In genomic region chr20:49904440-49905214, GRCh38 we compare ENCODE assay signal across 17 cellular contexts. TPM values are rescaled to one million over a fixed set of nuclear protein-coding genes. Genes with fewer than 3 reads are reported as not detected.
DNase-seq lines count a peak whose midpoint lies in the region; ATAC-seq, FAIRE-seq and TF ChIP-seq lines count a peak whose summit lies in the region.
"Had no signal": no experiment of that assay in that cellular context is flagged by ENCODE, and none has a peak within 500 bp of the region (broad histone marks: within the 10 kb centered on the region; RNA-seq: fewer than 3 reads in every experiment).

No MANE protein-coding gene starts in this region.

- H3K9ac ChIP-seq in GM12878 (ENCODE audit: control insufficient read depth, insufficient read depth, low read length), result no peak overlapping the region
- H3K9ac ChIP-seq: GM23248 had no signal

- intact Hi-C loops in GM12878 (cut with micrococcal nuclease; ENCODE audit: unreplicated experiment), result no loop called here
- intact Hi-C loops in spleen (cut with DNase I; ENCODE audit: low total_unique reads), result no loop called here

- DNase-seq in RWPE2 (ENCODE audit: low spot score), result peak; percentile 75
- no peak for DNase-seq in GM12878 (ENCODE audit: low read depth, low spot score)
- peak; percentile 55 for DNase-seq in mesenteric fat pad (ENCODE audit: low spot score)
- DNase-seq in spleen, result no peak
- no peak for DNase-seq in ureter (ENCODE audit: low spot score)
- no peak for DNase-seq in stimulated activated CD8-positive, alpha-beta memory T cell treated with anti-CD3 and anti-CD28 coated beads, Interleukin-4, amount 100 ng/mL, for 48 hours
- DNase-seq: BE2C; CD4-positive, alpha-beta memory T cell; DMS79; GM23248 had no signal

- no peak for TF ChIP-seq RAD21 in GM12878 (IDR thresholded peaks at IDR 0.05; ENCODE audit: insufficient read depth, low read depth, low read length)

- SMC1A ChIA-PET in GM12878 (lab: Charles Lee; ENCODE audit: uncharacterized antibody, unreplicated experiment), result interaction anchor here (0.6 to 1.6 kb wide), 3 partner anchors 23 to 145 kb away, joined by 3 read pairs; no protein-coding TSS in a partner anchor

- FAIRE-seq in GM12878 (lab: Jason Lieb, UNC), result no peak
- FAIRE-seq: A549, GM12892, H54 had no signal

- no peaks in the 10 kb centered on the region; the same call in 1 of the 2 replicates for H4K20me1 ChIP-seq in GM12878 (ENCODE audit: control insufficient read depth, insufficient read depth)

- TF ChIP-seq POLR2A in GM12878 (IDR thresholded peaks at IDR 0.05; ENCODE audit: low read depth, low read length) (0 out of 2 replicates have a peak, but pooled peaks have one; percentile 12), spleen (IDR thresholded peaks at IDR 0.05) (no peak)

- TF ChIP-seq CTCF in RWPE2 (IDR thresholded peaks at IDR 0.05; ENCODE audit: poor library complexity, severe bottlenecking), result no peak
- TF ChIP-seq CTCF in GM12878 (IDR thresholded peaks at IDR 0.05 in 2 of 3, conservative IDR thresholded peaks at IDR 0.05 in 1 of 3; ENCODE audit: control insufficient read depth in 2 of 3, extremely low read depth in 1 of 3, insufficient read depth in 1 of 3, low read depth in 3 of 3, low read length in 3 of 3), result no peak
- no peak for TF ChIP-seq CTCF in spleen (IDR thresholded peaks at IDR 0.05 in 8 of 11, conservative IDR thresholded peaks at IDR 0.05 in 3 of 11)

- TF ChIP-seq EP300 in GM12878 (IDR thresholded peaks at IDR 0.05; ENCODE audit: borderline replicate concordance in 1 of 2, control insufficient read depth in 1 of 2, low read depth in 2 of 2, low read length in 2 of 2), result no peak

- no peaks in the 10 kb centered on the region for H3K9me3 ChIP-seq in RWPE2 (ENCODE audit: severe bottlenecking)
- no peaks in the 10 kb centered on the region for H3K9me3 ChIP-seq in GM12878 (replicated peaks; ENCODE audit: control insufficient read depth, insufficient read depth, low read length)
- no peaks in the 10 kb centered on the region for H3K9me3 ChIP-seq in spleen
- H3K9me3 ChIP-seq: A549, BE2C had no signal

- no TSS peak for BruUV-seq in GM12878 (replicated peaks; lab: Mats Ljungman, UMichigan)

- H3K4me1 ChIP-seq in RWPE2 (ENCODE audit: insufficient read depth, poor library complexity, severe bottlenecking), result no peaks in the 10 kb centered on the region
- no peaks in the 10 kb centered on the region for H3K4me1 ChIP-seq in GM12878 (ENCODE audit: control insufficient read depth, insufficient read depth, low read length)
- H3K4me1 ChIP-seq in spleen, result peaks cover 4 to 47% (median 21%) of the 10 kb centered on the region in 6 donors
- H3K4me1 ChIP-seq: BE2C had no signal

- H3K27me3 ChIP-seq in RWPE2 (ENCODE audit: insufficient read depth, poor library complexity, severe bottlenecking) (no peaks in the 10 kb centered on the region), GM12878 (replicated peaks in 1 of 2; ENCODE audit: control insufficient read depth in 2 of 2, insufficient read depth in 2 of 2, low read length in 1 of 2) (no peaks in the 10 kb centered on the region), spleen (replicated peaks in 1 of 7) (no peaks in the 10 kb centered on the region)
- H3K27me3 ChIP-seq: BE2C had no signal

- ATAC-seq in RWPE2 (ENCODE audit: low read depth) (no peak), GM12878 (no peak), HG02610 (IDR thresholded peaks at IDR 0.05; ENCODE audit: unreplicated experiment) (no peak), GM21619 (IDR thresholded peaks at IDR 0.05; ENCODE audit: unreplicated experiment) (no peak)
- ATAC-seq: A549, HCT116 had no signal

- H3K4me3 ChIP-seq in RWPE2 (ENCODE audit: severe bottlenecking) (no peak overlapping the region), GM12878 (no peak overlapping the region), spleen (no peak overlapping the region)
- H3K4me3 ChIP-seq: A549, GM23248 had no signal

- no peaks in the 10 kb centered on the region; the same call in 1 of the 2 replicates for H3K79me2 ChIP-seq in GM12878 (ENCODE audit: control insufficient read depth, insufficient read depth, low read length)

- POLR2A ChIA-PET in GM12878 (lab: Charles Lee), result no interaction called here

- no peak overlapping the region for H3K4me2 ChIP-seq in GM12878 (ENCODE audit: control insufficient read depth, insufficient read depth)
- H3K4me2 ChIP-seq: A549 had no signal

- peaks cover 61% of the 10 kb centered on the region for H3K36me3 ChIP-seq in RWPE2 (ENCODE audit: low read depth)
- peaks cover 13 to 21% of the 10 kb centered on the region in 2 experiments; a peak in 3 of 4 replicates for H3K36me3 ChIP-seq in GM12878 (ENCODE audit: control insufficient read depth in 2 of 2, insufficient read depth in 2 of 2, low read length in 1 of 2)
- H3K36me3 ChIP-seq in spleen, result peaks cover 0 to 80% (median 48%) of the 10 kb centered on the region in 6 donors

- RAD21 ChIA-PET in GM12878 (lab: Charles Lee; ENCODE audit: unreplicated experiment), result no interaction called here

- in situ Hi-C loops in GM12878 (cut with MboI), result no loop called here

- H3K27ac ChIP-seq in RWPE2 (ENCODE audit: poor library complexity, severe bottlenecking) (no peak overlapping the region), GM12878 (ENCODE audit: control insufficient read depth, insufficient read depth) (no peak overlapping the region), spleen (peak overlapping the region in 6 of 8 donors; percentile 4 to 100 (median 91))
- H3K27ac ChIP-seq: A549, C4-2B, GM23248 had no signal

- WGBS in GM12878 (ENCODE audit: insufficient coverage, insufficient replicate concordance, low lambda C conversion rate, missing lambda C conversion rate), result 81% methylated on average over 17 of the region's 17 CpGs
- 88 to 95% (median 91%) methylated on average over 17 of the region's 17 CpGs for WGBS in spleen, 5 donors

- CTCF ChIA-PET in GM12878 (lab: Yijun Ruan, JAX), result interaction anchor here (0.6 to 1.2 kb wide), 5 partner anchors 12 to 294 kb away, joined by 3 to 4 read pairs (median 3); no protein-coding TSS in a partner anchor

- no peak overlapping the region for H2AFZ ChIP-seq in GM12878 (ENCODE audit: control insufficient read depth, low read depth, low read length)
- H2AFZ ChIP-seq: GM23248 had no signal

TF ChIP-seq in GM12878, 131 proteins besides CTCF, POLR2A, EP300 and RAD21:
- TF ChIP-seq, protein P1, sequence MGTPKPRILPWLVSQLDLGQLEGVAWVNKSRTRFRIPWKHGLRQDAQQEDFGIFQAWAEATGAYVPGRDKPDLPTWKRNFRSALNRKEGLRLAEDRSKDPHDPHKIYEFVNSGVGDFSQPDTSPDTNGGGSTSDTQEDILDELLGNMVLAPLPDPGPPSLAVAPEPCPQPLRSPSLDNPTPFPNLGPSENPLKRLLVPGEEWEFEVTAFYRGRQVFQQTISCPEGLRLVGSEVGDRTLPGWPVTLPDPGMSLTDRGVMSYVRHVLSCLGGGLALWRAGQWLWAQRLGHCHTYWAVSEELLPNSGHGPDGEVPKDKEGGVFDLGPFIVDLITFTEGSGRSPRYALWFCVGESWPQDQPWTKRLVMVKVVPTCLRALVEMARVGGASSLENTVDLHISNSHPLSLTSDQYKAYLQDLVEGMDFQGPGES (IDR thresholded peaks at IDR 0.05), result no peak
- no peak for TF ChIP-seq BHLHE40 (IDR thresholded peaks at IDR 0.05; ENCODE audit: borderline replicate concordance in 1 of 2, low read depth in 2 of 2, low read length in 1 of 2)

RNA-seq across cellular contexts. Expression of gene SPATA2, which starts 10.7 kb away (rescaled TPM):
- total RNA-seq in GM12878 (2013; cell fraction: nucleolus; rRNA removed), result 5.1 and 5.4 TPM in 2 replicates
- total RNA-seq in GM12878 (2014; rRNA removed) (3.7 and 5.3 TPM in 2 replicates), GM12878 (2014; rRNA removed; fragmentation: Illumina TruSeq; extraction: Trizol) (2.9 and 3.4 TPM in 2 replicates), GM12878 (2021) (10.1 and 11.7 TPM in 2 replicates), mesenteric fat pad (4.9 TPM), spleen (10 to 100 TPM; 11.2 to 33.2 (median 17.2) TPM), ureter (8.0 TPM)
- 3.2 TPM for polyA plus RNA-seq in GM12878 (2011; ENCODE audit: low read depth)
- polyA plus RNA-seq in GM12878 (2011; rRNA removed) (2.8 and 5.5 TPM in 2 replicates), GM12878 (2014; fragmentation: Illumina TruSeq; extraction: Trizol) (4.6 and 5.7 TPM in 2 replicates), GM12878 (2014; fragmentation: Nextera tagmentation; extraction: Ambion mirVana) (1 to 10 TPM in 1 of 2 experiments, under 1 TPM in 1; 0.93 to 1.3 TPM), GM12878 (2014; rRNA removed) (6.4 and 7.8 TPM in 2 replicates), GM12878 (2016; fragmentation: Nextera tagmentation; extraction: Ambion mirVana) (1 to 10 TPM; 7.9 to 8.7 TPM), spleen (1 to 10 TPM; 2.9 to 8.0 (median 4.1) TPM)
- 5.0 and 5.7 TPM in 2 replicates for polyA plus RNA-seq in GM12878 (2011; cell fraction: cytosol; rRNA removed)
- 5.2 and 6.5 TPM in 2 replicates for polyA plus RNA-seq in GM12878 (2011; cell fraction: nucleus; rRNA removed)
- polyA plus RNA-seq in GM12878 (2012), result 6.0 and 6.2 TPM in 2 replicates
- 3.8 and 5.0 TPM in 2 replicates for polyA minus RNA-seq in GM12878 (2011; rRNA and poly(A)+ RNA removed)
- 2.9 and 3.7 TPM in 2 replicates for polyA minus RNA-seq in GM12878 (2011; cell fraction: cytosol; rRNA and poly(A)+ RNA removed)
- polyA minus RNA-seq in GM12878 (2011; cell fraction: nucleus; rRNA and poly(A)+ RNA removed), result 2.3 and 4.9 TPM in 2 replicates

RNA-seq across cellular contexts. Expression of gene RNF114, which starts 31.6 kb away (rescaled TPM):
- 82.6 and 90.8 TPM in 2 replicates for total RNA-seq in GM12878 (2013; cell fraction: nucleolus; rRNA removed)
- total RNA-seq in GM12878 (2014; rRNA removed) (48.0 and 48.3 TPM in 2 replicates), GM12878 (2014; rRNA removed; fragmentation: Illumina TruSeq; extraction: Trizol) (36.6 and 39.1 TPM in 2 replicates), GM12878 (2021) (56.9 and 62.9 TPM in 2 replicates), mesenteric fat pad (59.9 TPM), spleen (100 to 1,000 TPM in 6 of 7 donors, 10 to 100 TPM in 1; 96.5 to 246 (median 113) TPM), ureter (68.7 TPM)
- 38.0 TPM for polyA plus RNA-seq in GM12878 (2011; ENCODE audit: low read depth)
- polyA plus RNA-seq in GM12878 (2011; rRNA removed) (80.1 and 90.7 TPM in 2 replicates), GM12878 (2014; fragmentation: Illumina TruSeq; extraction: Trizol) (42.3 and 46.4 TPM in 2 replicates), GM12878 (2014; fragmentation: Nextera tagmentation; extraction: Ambion mirVana) (10 to 100 TPM; 28.0 to 33.2 TPM), GM12878 (2014; rRNA removed) (38.9 and 44.3 TPM in 2 replicates), GM12878 (2016; fragmentation: Nextera tagmentation; extraction: Ambion mirVana) (10 to 100 TPM; 75.3 to 82.3 TPM), spleen (10 to 100 TPM; 35.5 to 62.0 (median 37.6) TPM)
- 122 and 152 TPM in 2 replicates for polyA plus RNA-seq in GM12878 (2011; cell fraction: cytosol; rRNA removed)
- polyA plus RNA-seq in GM12878 (2011; cell fraction: nucleus; rRNA removed), result 73.6 and 94.1 TPM in 2 replicates
- 53.8 and 60.3 TPM in 2 replicates for polyA plus RNA-seq in GM12878 (2012)
- polyA minus RNA-seq in GM12878 (2011; rRNA and poly(A)+ RNA removed), result 63.7 and 66.8 TPM in 2 replicates
- polyA minus RNA-seq in GM12878 (2011; cell fraction: cytosol; rRNA and poly(A)+ RNA removed), result 24.3 and 36.8 TPM in 2 replicates
- polyA minus RNA-seq in GM12878 (2011; cell fraction: nucleus; rRNA and poly(A)+ RNA removed), result 19.6 and 32.6 TPM in 2 replicates

Comparison
In these comparisons a context has a peak if more than half of its experiments do, and no peak if none do; other contexts are left out.
1. DNase-seq: peak in RWPE2 (single experiment) and mesenteric fat pad (single experiment); none in GM12878 (single experiment), spleen (single experiment), ureter (single experiment) and stimulated activated CD8-positive, alpha-beta memory T cell treated with anti-CD3 and anti-CD28 coated beads, Interleukin-4, amount 100 ng/mL, for 48 hours (single experiment).
2. H3K27ac ChIP-seq: peak in spleen (6 of 8); none in RWPE2 (single experiment) and GM12878 (single experiment).